10 cellular contexts compared by ENCODE assay signal in genomic region chr10:71966046-71967004, GRCh38. TPM values are rescaled to one million over a fixed set of nuclear protein-coding genes. Genes with fewer than 3 reads are reported as not detected.
A peak's percentile ranks its signal among the peaks of the same experiment; 100 is the strongest.
DNase-seq lines count a peak whose midpoint lies in the region; ATAC-seq and TF ChIP-seq lines count a peak whose summit lies in the region.
"Had no signal": no experiment of that assay in that cellular context is flagged by ENCODE, and none has a peak within 500 bp of the region (broad histone marks: within the 10 kb centered on the region; RNA-seq: fewer than 3 reads in every experiment).

No MANE protein-coding gene starts in this region.

- H3K4me1 ChIP-seq in gastrocnemius medialis = peaks cover 62 to 72% of the 10 kb centered on the region in 2 donors

- in situ Hi-C loops in gastrocnemius medialis (cut with MboI; ENCODE audit: low sequenced_read_pairs in 4 of 4) = loop anchor here in 3 of 4 donors (25.0 kb wide), 1 partner anchor 371 kb away; no protein-coding TSS in a partner anchor

- H3K4me3 ChIP-seq in gastrocnemius medialis = peak overlapping the region; percentile 73 to 83 (median 79)

- H3K27me3 Mint-ChIP-seq in glutamatergic neuron (ENCODE audit: unreplicated experiment) = peaks cover 28% of the 10 kb centered on the region

- no peaks in the 10 kb centered on the region for H3K9me3 ChIP-seq in gastrocnemius medialis

- TF ChIP-seq CTCF in VCaP (conservative IDR thresholded peaks at IDR 0.05) (no peak), glutamatergic neuron (IDR thresholded peaks at IDR 0.05; ENCODE audit: partially characterized antibody, unreplicated experiment) (no peak), gastrocnemius medialis (IDR thresholded peaks at IDR 0.05 in 4 of 5, conservative IDR thresholded peaks at IDR 0.05 in 1 of 5) (no peak)

- H3K27me3 ChIP-seq in gastrocnemius medialis = no peaks in the 10 kb centered on the region

- intact Hi-C loops in gastrocnemius medialis (cut with DNase I; ENCODE audit: low total_unique reads) = no loop called here

- CTCF ChIA-PET in HEK293T (lab: Yijun Ruan, JAX) = interaction anchor here (0.9 to 1.0 kb wide), 3 partner anchors 8 to 17 kb away, joined by 3 read pairs; no protein-coding TSS in a partner anchor

- H3K4me1 Mint-ChIP-seq in glutamatergic neuron (ENCODE audit: low read depth, unreplicated experiment) = peaks cover 6% of the 10 kb centered on the region

- peak overlapping the region; percentile 81; the same call in 1 of the 2 replicates for H3K27ac ChIP-seq in VCaP
- H3K27ac ChIP-seq in gastrocnemius medialis = peak overlapping the region; percentile 96 to 99 (median 97)

- DNase-seq in EL (peak; percentile 87), glutamatergic neuron (no peak), gastrocnemius medialis (no peak), T1000 (lab: John Stamatoyannopoulos, UW) (no peak), HEK293T (ENCODE audit: extremely low spot score) (no peak)
- DNase-seq: activated CD8-positive, alpha-beta memory T cell treated with anti-CD3 and anti-CD28 coated beads, Interleukin-2, amount 10 ng/mL, durations not matched to agents 7 days and 5 days; NCI-H446 had no signal

- POLR2A ChIA-PET in HEK293T (lab: Yijun Ruan, JAX) = no interaction called here

- no peak for ATAC-seq in gastrocnemius medialis
- ATAC-seq in HG02759 (IDR thresholded peaks at IDR 0.05; ENCODE audit: unreplicated experiment) = no peak
- no peak for ATAC-seq in HG03469 (IDR thresholded peaks at IDR 0.05; ENCODE audit: unreplicated experiment)
- ATAC-seq: activated CD8-positive, alpha-beta memory T cell treated with anti-CD3 and anti-CD28 coated beads, Interleukin-2, amount 10 ng/mL, durations not matched to agents 7 days and 5 days had no signal

- H3K4me3 Mint-ChIP-seq in glutamatergic neuron (ENCODE audit: unreplicated experiment) = peak overlapping the region; percentile 86
- H3K4me3 Mint-ChIP-seq: activated CD8-positive, alpha-beta memory T cell treated with anti-CD3 and anti-CD28 coated beads, Interleukin-2, amount 10 ng/mL, durations not matched to agents 7 days and 5 days had no signal

- peaks cover 4% of the 10 kb centered on the region for H3K9me3 Mint-ChIP-seq in glutamatergic neuron (ENCODE audit: unreplicated experiment)

- peaks cover 4% of the 10 kb centered on the region for H3K36me3 Mint-ChIP-seq in glutamatergic neuron (ENCODE audit: unreplicated experiment)
- H3K36me3 Mint-ChIP-seq: activated CD8-positive, alpha-beta memory T cell treated with anti-CD3 and anti-CD28 coated beads, Interleukin-2, amount 10 ng/mL, durations not matched to agents 7 days and 5 days had no signal

- no peak overlapping the region for H3K27ac Mint-ChIP-seq in glutamatergic neuron (ENCODE audit: unreplicated experiment)
- H3K27ac Mint-ChIP-seq: activated CD8-positive, alpha-beta memory T cell treated with anti-CD3 and anti-CD28 coated beads, Interleukin-2, amount 10 ng/mL, durations not matched to agents 7 days and 5 days had no signal

- TF ChIP-seq POLR2A in gastrocnemius medialis (IDR thresholded peaks at IDR 0.05) = no peak

- no peaks in the 10 kb centered on the region for H3K36me3 ChIP-seq in gastrocnemius medialis

TF ChIP-seq in HEK293T, 16 proteins besides CTCF, POLR2A, EP300 and RAD21:
- TF ChIP-seq L3MBTL2 (conservative IDR thresholded peaks at IDR 0.05) (no peak), FOXA1 (IDR thresholded peaks at IDR 0.05) (no peak), TARDBP (IDR thresholded peaks at IDR 0.05) (no peak), ELF4 (IDR thresholded peaks at IDR 0.05) (no peak), ZNF384 (IDR thresholded peaks at IDR 0.05) (no peak), CTBP1 (IDR thresholded peaks at IDR 0.05; ENCODE audit: borderline replicate concordance) (no peak), HDGF (IDR thresholded peaks at IDR 0.05; ENCODE audit: borderline replicate concordance) (no peak), SP1 (IDR thresholded peaks at IDR 0.05) (no peak), FOXK2 (IDR thresholded peaks at IDR 0.05) (no peak)

RNA-seq across cellular contexts. Expression of gene CHST3, which starts 2.1 kb away (rescaled TPM):
- total RNA-seq in glutamatergic neuron (ENCODE audit: unreplicated experiment) (0.83 TPM), gastrocnemius medialis (10 to 100 TPM; 11.5 to 31.6 (median 16.3) TPM)
